12 cellular contexts compared by ENCODE assay signal in genomic region chr12:38886064-38886463, GRCh38. TPM values are rescaled to one million over a fixed set of nuclear protein-coding genes. Genes with fewer than 3 reads are reported as not detected.
A peak's percentile ranks its signal among the peaks of the same experiment; 100 is the strongest.
DNase-seq lines count a peak whose midpoint lies in the region; ATAC-seq and TF ChIP-seq lines count a peak whose summit lies in the region.
"Had no signal": no experiment of that assay in that cellular context is flagged by ENCODE, and none has a peak within 500 bp of the region (broad histone marks: within the 10 kb centered on the region; RNA-seq: fewer than 3 reads in every experiment).

No MANE protein-coding gene starts in this region.

- no peaks in the 10 kb centered on the region for H3K36me3 ChIP-seq in thyroid gland
- H3K36me3 ChIP-seq: BLaER1 had no signal

- no peaks in the 10 kb centered on the region for H3K27me3 Mint-ChIP-seq in activated naive CD4-positive, alpha-beta T cell treated with anti-CD3 and anti-CD28 coated beads for 36 hours (ENCODE audit: low read depth)
- H3K27me3 Mint-ChIP-seq: natural killer cell treated with Interleukin-12 subunit alpha and Interleukin-12 subunit beta and Interleukin-15 and Interleukin-18, amount 100 ng/mL, for 72 hours had no signal

- no peak overlapping the region for H3K4me3 ChIP-seq in foreskin fibroblast (ENCODE audit: low read depth in 1 of 2, low read length in 2 of 2)
- H3K4me3 ChIP-seq in thyroid gland (replicated peaks in 1 of 3), result no peak overlapping the region
- H3K4me3 ChIP-seq: BLaER1 had no signal

- H3K4me3 Mint-ChIP-seq in activated naive CD4-positive, alpha-beta T cell treated with anti-CD3 and anti-CD28 coated beads for 36 hours, result no peak overlapping the region
- H3K4me3 Mint-ChIP-seq: natural killer cell treated with Interleukin-12 subunit alpha and Interleukin-12 subunit beta and Interleukin-15 and Interleukin-18, amount 100 ng/mL, for 72 hours had no signal

- ATAC-seq in HG02870 (IDR thresholded peaks at IDR 0.05; ENCODE audit: unreplicated experiment) (no peak), HG03439 (IDR thresholded peaks at IDR 0.05; ENCODE audit: unreplicated experiment) (no peak)
- ATAC-seq: natural killer cell treated with Interleukin-12 subunit alpha and Interleukin-12 subunit beta and Interleukin-15 and Interleukin-18, amount 100 ng/mL, for 72 hours had no signal

- no peak for TF ChIP-seq CTCF in foreskin fibroblast (IDR thresholded peaks at IDR 0.05; ENCODE audit: low read depth, low read length)
- no peak for TF ChIP-seq CTCF in thyroid gland (IDR thresholded peaks at IDR 0.05)

- H3K36me3 Mint-ChIP-seq in activated naive CD4-positive, alpha-beta T cell treated with anti-CD3 and anti-CD28 coated beads for 36 hours (ENCODE audit: low read depth), result no peaks in the 10 kb centered on the region
- H3K36me3 Mint-ChIP-seq: natural killer cell treated with Interleukin-12 subunit alpha and Interleukin-12 subunit beta and Interleukin-15 and Interleukin-18, amount 100 ng/mL, for 72 hours had no signal

- no peaks in the 10 kb centered on the region for H3K4me1 Mint-ChIP-seq in activated naive CD4-positive, alpha-beta T cell treated with anti-CD3 and anti-CD28 coated beads for 36 hours (ENCODE audit: low read depth)

- no peaks in the 10 kb centered on the region for H3K27me3 ChIP-seq in thyroid gland
- H3K27me3 ChIP-seq: BLaER1 had no signal

- intact Hi-C loops in activated naive CD4-positive, alpha-beta T cell treated with anti-CD3 and anti-CD28 coated beads for 36 hours (cut with micrococcal nuclease), result no loop called here
- intact Hi-C loops in thyroid gland (cut with DNase I), result no loop called here

- H3K27ac Mint-ChIP-seq in activated naive CD4-positive, alpha-beta T cell treated with anti-CD3 and anti-CD28 coated beads for 36 hours, result no peak overlapping the region
- H3K27ac Mint-ChIP-seq: natural killer cell treated with Interleukin-12 subunit alpha and Interleukin-12 subunit beta and Interleukin-15 and Interleukin-18, amount 100 ng/mL, for 72 hours had no signal

- CTCF ChIA-PET in activated naive CD4-positive, alpha-beta T cell treated with anti-CD3 and anti-CD28 coated beads for 36 hours (lab: Charles Lee), result no interaction called here

- no peak for TF ChIP-seq POLR2A in thyroid gland (IDR thresholded peaks at IDR 0.05)

- peak; percentile 43 for DNase-seq in activated naive CD4-positive, alpha-beta T cell treated with anti-CD3 and anti-CD28 coated beads for 36 hours
- DNase-seq in activated naive CD4-positive, alpha-beta T cell treated with Interleukin-2 at 50 U/mL for 16 hours, result no peak
- DNase-seq in SHP77 (lab: John Stamatoyannopoulos, UW) (peak; percentile 35 to 43), foreskin fibroblast (peak; percentile 25 to 51), thyroid gland (peak; percentile 20 to 35), 8988T (no peak)
- DNase-seq: activated CD4-positive, alpha-beta T cell treated with anti-CD3 and anti-CD28 coated beads for 4 hours; NCI-H1417 had no signal

- H3K9me3 Mint-ChIP-seq in activated naive CD4-positive, alpha-beta T cell treated with anti-CD3 and anti-CD28 coated beads for 36 hours, result peaks cover 1% of the 10 kb centered on the region

- H3K27ac ChIP-seq in thyroid gland, result no peak overlapping the region
- H3K27ac ChIP-seq: BLaER1 had no signal

- H3K4me1 ChIP-seq in thyroid gland, result no peaks in the 10 kb centered on the region
- H3K4me1 ChIP-seq: BLaER1 had no signal

- H3K9me3 ChIP-seq in thyroid gland, result no peaks in the 10 kb centered on the region
- H3K9me3 ChIP-seq: BLaER1 had no signal

RNA-seq across cellular contexts. Expression of gene CPNE8, which starts 19.3 kb away (rescaled TPM):
- 1 to 10 TPM; 3.5 to 5.7 TPM for total RNA-seq in activated naive CD4-positive, alpha-beta T cell treated with anti-CD3 and anti-CD28 coated beads for 36 hours
- total RNA-seq in thyroid gland, result 10 to 100 TPM; 19.1 to 32.0 (median 26.0) TPM

Comparison
In these comparisons a context has a peak if more than half of its experiments do, and no peak if none do; other contexts are left out.
1. DNase-seq: peak in activated naive CD4-positive, alpha-beta T cell treated with anti-CD3 and anti-CD28 coated beads for 36 hours (single experiment), SHP77 (2 of 2), foreskin fibroblast (2 of 2) and thyroid gland (2 of 2); none in activated naive CD4-positive, alpha-beta T cell treated with Interleukin-2 at 50 U/mL for 16 hours (single experiment) and 8988T (single experiment).